25 cellular contexts compared by ENCODE assay signal in the genomic region with DNA sequence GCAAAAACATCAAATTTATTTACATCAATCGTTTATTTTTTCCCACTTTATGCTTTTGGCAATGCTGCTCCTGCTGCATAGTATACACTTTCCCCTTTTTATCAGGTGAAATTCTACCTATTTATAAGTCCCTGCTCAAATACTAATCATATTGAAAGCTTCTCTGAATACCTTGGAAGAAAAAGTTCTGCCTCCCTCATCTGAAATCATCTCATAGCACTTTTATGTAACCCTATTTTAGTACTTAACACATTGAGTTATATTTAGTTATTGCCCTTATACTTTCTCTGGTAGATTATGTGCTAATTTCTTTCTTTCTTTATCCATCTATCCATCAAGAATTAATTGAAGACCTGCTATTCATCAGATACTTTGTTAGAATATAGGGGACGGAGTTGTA. TPM values are rescaled to one million over a fixed set of nuclear protein-coding genes. Genes with fewer than 3 reads are reported as not detected.
DNase-seq lines count a peak whose midpoint lies in the region; ATAC-seq, FAIRE-seq and TF ChIP-seq lines count a peak whose summit lies in the region.
"Had no signal": no experiment of that assay in that cellular context is flagged by ENCODE, and none has a peak within 500 bp of the region (broad histone marks: within the 10 kb centered on the region; RNA-seq: fewer than 3 reads in every experiment).

No MANE protein-coding gene starts in this region.

- DNase-seq in WTC11 (ENCODE audit: low spot score) (no peak), memory B cell (ENCODE audit: low spot score in 2 of 2) (no peak), neuronal stem cell (ENCODE audit: low spot score) (no peak), left cardiac atrium (no peak), GM19239 (ENCODE audit: insufficient read length, low spot score) (no peak)
- no peak for DNase-seq in stimulated activated CD4-positive, alpha-beta T cell treated with anti-CD3 and anti-CD28 coated beads, Interleukin-4, amount 100 ng/mL, for 1 hour
- DNase-seq: CD4-positive, CD25-positive, alpha-beta regulatory T cell; GDM1; NCI-H1048; NCI-H1417; NCI-H1694; NCI-H2081; NCI-H226; NCI-H510A; NCI-H69; Peyer's patch; SHP77 treated with DMSO at 0.1 percent for 48 hours had no signal

- WGBS in neuronal stem cell (ENCODE audit: extremely low coverage in 2 of 2, insufficient read length in 2 of 2, insufficient replicate concordance in 1 of 2), 2 donors: no CpG with 5 or more reads among the region's 2 CpGs

- no peak overlapping the region for H2AK5ac ChIP-seq in neuronal stem cell (ENCODE audit: low read depth, low read length)

- FAIRE-seq in GM19239 (lab: Jason Lieb, UNC): no peak
- FAIRE-seq: A204.1, GM12878 had no signal

- intact Hi-C loops in left cardiac atrium (cut with DNase I): no loop called here

- no peak overlapping the region for H2BK15ac ChIP-seq in neuronal stem cell (ENCODE audit: low read length)

- H3K9me3 Mint-ChIP-seq in WTC11 (peaks cover 7% of the 10 kb centered on the region), memory B cell (no peaks in the 10 kb centered on the region)
- H3K9me3 Mint-ChIP-seq: IgD-negative memory B cell had no signal

- no peaks in the 10 kb centered on the region for H3K36me3 ChIP-seq in neuronal stem cell (replicated peaks in 1 of 2; ENCODE audit: control insufficient read depth in 2 of 2, insufficient read depth in 2 of 2, low read length in 2 of 2)
- H3K36me3 ChIP-seq: BLaER1, Peyer's patch had no signal

- H3K4me2 ChIP-seq in neuronal stem cell (ENCODE audit: insufficient read depth, low read length, poor library complexity, severe bottlenecking): no peak overlapping the region
- H3K4me2 ChIP-seq: BLaER1 had no signal

- no peak overlapping the region for H4K91ac ChIP-seq in neuronal stem cell (ENCODE audit: low read depth, low read length, poor library complexity)

- H3K14ac ChIP-seq in neuronal stem cell (ENCODE audit: low read length): no peak overlapping the region

- H3K4me1 Mint-ChIP-seq in WTC11: peaks cover 11% of the 10 kb centered on the region
- peaks cover 9% of the 10 kb centered on the region for H3K4me1 Mint-ChIP-seq in memory B cell

- no peak overlapping the region for H3K23ac ChIP-seq in neuronal stem cell (ENCODE audit: low read depth, low read length, poor library complexity)

- ATAC-seq in WTC11 (no peak), memory B cell (ENCODE audit: low read depth) (no peak), left cardiac atrium (no peak), HG02840 (IDR thresholded peaks at IDR 0.05; ENCODE audit: low FRiP score, unreplicated experiment) (no peak)
- ATAC-seq: GM12878, HCT116 had no signal

- no peak overlapping the region for H3K4ac ChIP-seq in neuronal stem cell (ENCODE audit: low read length)

- peaks cover 0 to 3% of the 10 kb centered on the region in 2 donors for H3K4me1 ChIP-seq in neuronal stem cell (ENCODE audit: control insufficient read depth in 2 of 2, insufficient read depth in 1 of 2, low read depth in 1 of 2, low read length in 2 of 2)
- H3K4me1 ChIP-seq: BLaER1, Peyer's patch had no signal

- no peak overlapping the region for H3K4me3 ChIP-seq in neuronal stem cell (ENCODE audit: low read length in 2 of 2)
- H3K4me3 ChIP-seq: BLaER1 had no signal

- no peak for TF ChIP-seq CTCF in 22Rv1 (IDR thresholded peaks at IDR 0.05)
- no peak for TF ChIP-seq CTCF in WTC11 (IDR thresholded peaks at IDR 0.05)

- H3K4me3 Mint-ChIP-seq in WTC11: peak overlapping the region; percentile 30
- H3K4me3 Mint-ChIP-seq in memory B cell: no peak overlapping the region

- H2BK120ac ChIP-seq in neuronal stem cell (ENCODE audit: low read depth, low read length): no peak overlapping the region

- H3K27ac ChIP-seq in 22Rv1 (peak overlapping the region; percentile 83; the same call in 1 of the 2 replicates), neuronal stem cell (replicated peaks; ENCODE audit: low read length) (no peak overlapping the region)
- H3K27ac ChIP-seq: BLaER1, HL-60, Peyer's patch had no signal

- POLR2A ChIA-PET in WTC11 (lab: Charles Lee): interaction anchor here (0.6 kb wide), 1 partner anchor 257 kb away, joined by 9 read pairs; no protein-coding TSS in a partner anchor

- H2BK12ac ChIP-seq in neuronal stem cell (ENCODE audit: low read length): no peak overlapping the region

- H3K27ac Mint-ChIP-seq in WTC11: no peak overlapping the region
- H3K27ac Mint-ChIP-seq in memory B cell: peak overlapping the region; percentile 96
- H3K27ac Mint-ChIP-seq: CD4-positive, CD25-positive, alpha-beta regulatory T cell had no signal

- H2BK5ac ChIP-seq in neuronal stem cell (ENCODE audit: low read length): no peak overlapping the region

- H3K18ac ChIP-seq in neuronal stem cell (ENCODE audit: low read length): no peak overlapping the region

- H2AFZ ChIP-seq in neuronal stem cell (ENCODE audit: low read length): peak overlapping the region; percentile 15

- no peaks in the 10 kb centered on the region for H3K27me3 Mint-ChIP-seq in WTC11 (ENCODE audit: low read depth)
- no peaks in the 10 kb centered on the region for H3K27me3 Mint-ChIP-seq in memory B cell
- H3K27me3 Mint-ChIP-seq: IgD-negative memory B cell had no signal

- H3K9ac ChIP-seq in neuronal stem cell (ENCODE audit: low read depth, low read length, poor library complexity): no peak overlapping the region
- H3K9ac ChIP-seq: BLaER1 had no signal

- H3K36me3 Mint-ChIP-seq in WTC11 (no peaks in the 10 kb centered on the region), memory B cell (no peaks in the 10 kb centered on the region)
- H3K36me3 Mint-ChIP-seq: CD4-positive, CD25-positive, alpha-beta regulatory T cell; IgD-negative memory B cell had no signal

- CTCF ChIA-PET in WTC11 (lab: Charles Lee): no interaction called here

- no peak overlapping the region for H4K8ac ChIP-seq in neuronal stem cell (ENCODE audit: low read depth, low read length)

- H3K9me3 ChIP-seq in neuronal stem cell (replicated peaks in 1 of 2; ENCODE audit: control insufficient read depth in 2 of 2, insufficient read depth in 1 of 2, low read depth in 1 of 2, low read length in 2 of 2): no peaks in the 10 kb centered on the region
- H3K9me3 ChIP-seq: Peyer's patch had no signal

- H3K79me1 ChIP-seq in neuronal stem cell (ENCODE audit: low read depth, low read length): no peaks in the 10 kb centered on the region

- H3K27me3 ChIP-seq in neuronal stem cell (ENCODE audit: control insufficient read depth in 3 of 3, insufficient read depth in 3 of 3, low read depth in 1 of 3, low read length in 3 of 3): no peaks in the 10 kb centered on the region
- H3K27me3 ChIP-seq: BLaER1, Peyer's patch had no signal

TF ChIP-seq in WTC11, 78 proteins besides CTCF, POLR2A, EP300 and RAD21:
- TF ChIP-seq NR1H2 (CRISPR knock-in tag; IDR thresholded peaks at IDR 0.05) (no peak), JUN (CRISPR knock-in tag; IDR thresholded peaks at IDR 0.05) (no peak), ESRRA (CRISPR knock-in tag; IDR thresholded peaks at IDR 0.05; ENCODE audit: borderline replicate concordance) (no peak)

RNA-seq across cellular contexts. Expression of a gene that starts 1.1 kb away (rescaled TPM):
- total RNA-seq in WTC11 (2021) (4.4 to 4.9 TPM (median 4.6 TPM) in 3 replicates), left cardiac atrium (1 to 10 TPM in 1 of 2 donors, under 1 TPM in 1; 0.60 to 1.4 TPM)
- 2.5 TPM for polyA plus RNA-seq in neuronal stem cell (2013, experiment 1 of 2)
- 2.4 TPM for polyA plus RNA-seq in neuronal stem cell (2013, experiment 2 of 2)
